Comparison of ENCODE assay signal across 8 cellular contexts in genomic region chrX:108165349-108166111, GRCh38.
A peak's percentile ranks its signal among the peaks of the same experiment; 100 is the strongest.
DNase-seq lines count a peak whose midpoint lies in the region; ATAC-seq, FAIRE-seq and TF ChIP-seq lines count a peak whose summit lies in the region.

No MANE protein-coding gene starts in this region.

- no peak overlapping the region for H3K4me3 Mint-ChIP-seq in astrocyte (ENCODE audit: unreplicated experiment)

- H3K9me3 Mint-ChIP-seq in astrocyte (ENCODE audit: unreplicated experiment), result no peaks in the 10 kb centered on the region

- peaks cover 9% of the 10 kb centered on the region for H3K4me1 ChIP-seq in astrocyte (ENCODE audit: insufficient read depth, low read length)
- no peaks in the 10 kb centered on the region for H3K4me1 ChIP-seq in colonic mucosa

- H3K79me2 ChIP-seq in astrocyte (ENCODE audit: insufficient read depth, low read length), result no peaks in the 10 kb centered on the region

- H3K27ac Mint-ChIP-seq in astrocyte (ENCODE audit: unreplicated experiment), result no peak overlapping the region

- no peaks in the 10 kb centered on the region for H3K36me3 ChIP-seq in astrocyte (ENCODE audit: insufficient read depth, low read length)
- no peaks in the 10 kb centered on the region for H3K36me3 ChIP-seq in colonic mucosa

- no peak overlapping the region for H3K4me2 ChIP-seq in astrocyte (ENCODE audit: low read length)

- FAIRE-seq in astrocyte (lab: Jason Lieb, UNC), result peak; percentile 89

- H2AFZ ChIP-seq in astrocyte (ENCODE audit: low read depth, low read length), result peak overlapping the region; percentile 56

- peak; percentile 86 for DNase-seq in ELF-1 (ENCODE audit: low read depth, low spot score)
- DNase-seq in LNCaP clone FGC (ENCODE audit: low read depth), result no peak
- DNase-seq in astrocyte (ENCODE audit: low read depth), result peak; percentile 21
- DNase-seq in medulla oblongata (ENCODE audit: extremely low spot score), result peak; percentile 2
- no peak for DNase-seq in KG1 (lab: John Stamatoyannopoulos, UW)
- DNase-seq in colonic mucosa, result no peak

- H4K20me1 ChIP-seq in astrocyte (ENCODE audit: insufficient read depth, low read length), result no peaks in the 10 kb centered on the region

- ATAC-seq in HG02973 (IDR thresholded peaks at IDR 0.05; ENCODE audit: unreplicated experiment) (no peak), HG03045 (IDR thresholded peaks at IDR 0.05; ENCODE audit: unreplicated experiment) (no peak)

- H3K9ac ChIP-seq in astrocyte (ENCODE audit: low read length) (no peak overlapping the region), colonic mucosa (ENCODE audit: low read depth in 2 of 2, low read length in 2 of 2) (no peak overlapping the region)

- H3K27ac ChIP-seq in astrocyte (ENCODE audit: low read depth, low read length), result no peak overlapping the region
- no peak overlapping the region for H3K27ac ChIP-seq in colonic mucosa

- H3K36me3 Mint-ChIP-seq in astrocyte (ENCODE audit: low read depth, unreplicated experiment), result no peaks in the 10 kb centered on the region

- intact Hi-C loops in colonic mucosa (cut with DNase I), result no loop called here

- no peaks in the 10 kb centered on the region for H3K27me3 Mint-ChIP-seq in astrocyte (ENCODE audit: low read depth, unreplicated experiment)

- no peaks in the 10 kb centered on the region for H3K27me3 ChIP-seq in astrocyte (ENCODE audit: insufficient read depth, low read length)
- no peaks in the 10 kb centered on the region for H3K27me3 ChIP-seq in colonic mucosa

- TF ChIP-seq CTCF in LNCaP clone FGC (IDR thresholded peaks at IDR 0.05; ENCODE audit: control insufficient read depth, extremely low read depth, insufficient read depth) (peak; percentile 25; the same call in 1 of the 2 replicates), astrocyte (IDR thresholded peaks at IDR 0.05; ENCODE audit: insufficient read depth, low read depth, low read length) (peak; percentile 39), colonic mucosa (IDR thresholded peaks at IDR 0.05) (no peak)

- H3K4me1 Mint-ChIP-seq in astrocyte (ENCODE audit: low read depth, unreplicated experiment), result no peaks in the 10 kb centered on the region

- H3K4me3 ChIP-seq in LNCaP clone FGC (ENCODE audit: low read depth, low read length), result no peak overlapping the region
- no peak overlapping the region for H3K4me3 ChIP-seq in astrocyte (ENCODE audit: insufficient read depth, low read depth, low read length)
- no peak overlapping the region for H3K4me3 ChIP-seq in colonic mucosa

- H3K9me3 ChIP-seq in astrocyte (ENCODE audit: insufficient read depth, low read depth, low read length) (no peaks in the 10 kb centered on the region), colonic mucosa (no peaks in the 10 kb centered on the region)

Comparison
In these comparisons a context has a peak if more than half of its experiments do, and no peak if none do; other contexts are left out.
1. DNase-seq: peak in ELF-1 (single experiment), astrocyte (single experiment) and medulla oblongata (single experiment); none in LNCaP clone FGC (single experiment), KG1 (single experiment) and colonic mucosa (single experiment).